In the genomic region with DNA sequence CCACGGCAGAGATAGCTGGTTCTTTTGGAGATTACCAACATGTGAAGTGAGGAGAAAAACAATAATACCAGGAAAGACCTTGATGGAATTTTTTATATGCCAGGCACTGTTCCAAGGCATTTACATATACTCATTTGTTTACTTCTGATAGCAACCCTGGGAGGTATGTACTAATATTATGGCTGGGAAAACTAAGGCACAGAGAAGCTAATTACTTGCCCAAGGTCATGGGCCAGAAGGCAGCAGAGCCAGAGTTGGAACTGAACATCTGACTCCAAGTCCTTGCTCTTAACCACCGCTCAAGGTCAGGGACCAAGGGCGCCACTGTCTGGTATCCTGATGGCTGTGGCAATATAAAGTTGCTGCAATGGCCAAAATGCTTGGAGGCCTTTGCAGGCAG, we compare ENCODE assay signal across 14 cellular contexts.
DNase-seq lines count a peak whose midpoint lies in the region; ATAC-seq, FAIRE-seq and TF ChIP-seq lines count a peak whose summit lies in the region.
"Had no signal": no experiment of that assay in that cellular context is flagged by ENCODE, and none has a peak within 500 bp of the region (broad histone marks: within the 10 kb centered on the region; RNA-seq: fewer than 3 reads in every experiment).

No MANE protein-coding gene starts in this region.

- 81% methylated on average over 3 of the region's 3 CpGs for WGBS in A549 (ENCODE audit: missing lambda C conversion rate)
- WGBS in mesendoderm (ENCODE audit: extremely low coverage, insufficient coverage, low lambda C conversion rate) = no CpG with 5 or more reads among the region's 3 CpGs
- 53 to 81% (median 62%) methylated on average over 3 of the region's 3 CpGs for WGBS in small intestine, 3 donors

- no peak overlapping the region for H3K18ac ChIP-seq in mesendoderm (ENCODE audit: low read length)

- H3K9ac ChIP-seq in mesendoderm (ENCODE audit: low read length) = no peak overlapping the region
- H3K9ac ChIP-seq: BLaER1 had no signal

- FAIRE-seq in A549 (lab: Jason Lieb, UNC) = no peak
- FAIRE-seq in small intestine (lab: Jason Lieb, UNC) = no peak
- FAIRE-seq: H1 had no signal

- no peak overlapping the region for H2AK5ac ChIP-seq in mesendoderm (ENCODE audit: low read length)

- no peak for TF ChIP-seq POLR2A in A549 (IDR thresholded peaks at IDR 0.05; ENCODE audit: low read length)

- H3K36me3 ChIP-seq in mesendoderm (ENCODE audit: control insufficient read depth, insufficient read depth, low read length) (no peaks in the 10 kb centered on the region), small intestine (ENCODE audit: control insufficient read depth in 2 of 2, insufficient read depth in 2 of 2, low read length in 2 of 2) (no peaks in the 10 kb centered on the region)
- H3K36me3 ChIP-seq: BLaER1, HAP-1 had no signal

- H3K4me2 ChIP-seq in A549 (no peak overlapping the region), mesendoderm (ENCODE audit: low read length) (no peak overlapping the region)

- no peak overlapping the region for H2BK5ac ChIP-seq in mesendoderm (ENCODE audit: low read length)

- H3K27ac ChIP-seq in A549 = peak overlapping the region; percentile 73 to 76; a peak in 3 of 6 replicates
- H3K27ac ChIP-seq in mesendoderm (ENCODE audit: low read depth, low read length) = no peak overlapping the region
- no peak overlapping the region for H3K27ac ChIP-seq in small intestine (ENCODE audit: low read depth in 1 of 2, low read length in 1 of 2)
- H3K27ac ChIP-seq: 22Rv1, BLaER1 had no signal

- no peak overlapping the region for H4K5ac ChIP-seq in mesendoderm (ENCODE audit: low read length)

- POLR2A ChIA-PET in A549 (lab: Yijun Ruan, JAX) = no interaction called here

- H2BK120ac ChIP-seq in mesendoderm (ENCODE audit: low read depth, low read length) = peak overlapping the region; percentile 7

- H3K79me2 ChIP-seq in mesendoderm (ENCODE audit: control insufficient read depth, insufficient read depth, low read length) = no peaks in the 10 kb centered on the region

- H3K4me1 ChIP-seq in A549 = peaks cover 49% of the 10 kb centered on the region
- peaks cover 12% of the 10 kb centered on the region for H3K4me1 ChIP-seq in mesendoderm (ENCODE audit: control insufficient read depth, low read depth, low read length)
- H3K4me1 ChIP-seq in small intestine (ENCODE audit: control insufficient read depth in 2 of 2, insufficient read depth in 1 of 2, low read depth in 1 of 2, low read length in 1 of 2) = peaks cover 2% of the 10 kb centered on the region in 2 donors
- H3K4me1 ChIP-seq: HAP-1 had no signal

- no peak overlapping the region for H4K8ac ChIP-seq in mesendoderm (ENCODE audit: low read depth, low read length)

- CTCF ChIA-PET in A549 (lab: Yijun Ruan, JAX) = interaction anchor here (1.8 kb wide), 1 partner anchor 10 kb away, joined by 4 read pairs; no protein-coding TSS in a partner anchor

- H3K4me3 ChIP-seq in A549 (no peak overlapping the region), mesendoderm (ENCODE audit: low read length) (no peak overlapping the region), small intestine (ENCODE audit: low read depth in 1 of 2, low read length in 2 of 2) (no peak overlapping the region)
- H3K4me3 ChIP-seq: BLaER1, HAP-1 had no signal

- no peak overlapping the region for H3K56ac ChIP-seq in mesendoderm (ENCODE audit: low read length)

- H3K27me3 ChIP-seq in mesendoderm (ENCODE audit: insufficient read depth, low read length, poor library complexity) = no peaks in the 10 kb centered on the region
- H3K27me3 ChIP-seq in small intestine (ENCODE audit: control insufficient read depth in 2 of 2, insufficient read depth in 2 of 2, low read length in 2 of 2) = peaks cover 0 to 4% of the 10 kb centered on the region in 2 donors
- H3K27me3 ChIP-seq: BLaER1 had no signal

- DNase-seq in A549 (ENCODE audit: low read depth in 1 of 2, low spot score in 1 of 2) (no peak), amniotic epithelial cell (ENCODE audit: low read depth) (peak; percentile 28), mesendoderm (no peak), small intestine (peak; percentile 49), cerebellar cortex (ENCODE audit: low spot score) (no peak), hypothalamus (lab: John Stamatoyannopoulos, UW) (no peak), UCSD-AML1 (lab: John Stamatoyannopoulos, UW; ENCODE audit: unreplicated experiment) (no peak)
- DNase-seq in stimulated activated CD4-positive, alpha-beta T cell treated with anti-CD3 and anti-CD28 coated beads, Interleukin-15, amount 100 ng/mL, for 24 hours = no peak
- DNase-seq: AML-193; CD4-positive, CD25-positive, alpha-beta regulatory T cell had no signal

- H2BK15ac ChIP-seq in mesendoderm (replicated peaks; ENCODE audit: low read depth) = no peak overlapping the region

- H3K4ac ChIP-seq in mesendoderm (ENCODE audit: low read depth, low read length) = no peak overlapping the region

- H3K23ac ChIP-seq in mesendoderm (ENCODE audit: low read length) = no peak overlapping the region

- H3K9me3 ChIP-seq in A549 (no peaks in the 10 kb centered on the region), small intestine (ENCODE audit: control insufficient read depth, low read depth) (no peaks in the 10 kb centered on the region)
- H3K9me3 ChIP-seq: BLaER1, HAP-1 had no signal

- no peak for TF ChIP-seq CTCF in A549 (IDR thresholded peaks at IDR 0.05)

- no peak for TF ChIP-seq EP300 in A549 (IDR thresholded peaks at IDR 0.05)

- ATAC-seq in A549 = no peak

- H3K79me1 ChIP-seq in mesendoderm (ENCODE audit: low read length) = no peaks in the 10 kb centered on the region

- no peak for TF ChIP-seq RAD21 in A549 (conservative IDR thresholded peaks at IDR 0.05 in 1 of 2, IDR thresholded peaks at IDR 0.05 in 1 of 2)

TF ChIP-seq in A549, 52 proteins besides CTCF, POLR2A, EP300 and RAD21:
- TF ChIP-seq HOXA7 (CRISPR knock-in tag; IDR thresholded peaks at IDR 0.05) = no peak

Comparison
In these comparisons a context has a peak if more than half of its experiments do, and no peak if none do; other contexts are left out.
1. DNase-seq: peak in amniotic epithelial cell (single experiment) and small intestine (single experiment); none in A549 (0 of 2), mesendoderm (single experiment), cerebellar cortex (single experiment), hypothalamus (0 of 51), UCSD-AML1 (single experiment) and stimulated activated CD4-positive, alpha-beta T cell treated with anti-CD3 and anti-CD28 coated beads, Interleukin-15, amount 100 ng/mL, for 24 hours (single experiment).
2. H3K27ac ChIP-seq: peak in A549 (2 of 2); none in mesendoderm (single experiment) and small intestine (0 of 2).